In genomic region chr4:94472056-94472826, GRCh38 we compare ENCODE assay signal across 1 cellular context.
TF ChIP-seq lines count a peak whose summit lies in the region.

No MANE protein-coding gene starts in this region.

TF ChIP-seq in K562, 482 proteins besides CTCF, POLR2A, EP300 and RAD21 (continued from another document):
- TF ChIP-seq RREB1 (CRISPR knock-in tag; IDR thresholded peaks at IDR 0.05) (no peak), ZNF165 (CRISPR knock-in tag; IDR thresholded peaks at IDR 0.05; ENCODE audit: borderline replicate concordance) (no peak)
- TF ChIP-seq, protein P1, sequence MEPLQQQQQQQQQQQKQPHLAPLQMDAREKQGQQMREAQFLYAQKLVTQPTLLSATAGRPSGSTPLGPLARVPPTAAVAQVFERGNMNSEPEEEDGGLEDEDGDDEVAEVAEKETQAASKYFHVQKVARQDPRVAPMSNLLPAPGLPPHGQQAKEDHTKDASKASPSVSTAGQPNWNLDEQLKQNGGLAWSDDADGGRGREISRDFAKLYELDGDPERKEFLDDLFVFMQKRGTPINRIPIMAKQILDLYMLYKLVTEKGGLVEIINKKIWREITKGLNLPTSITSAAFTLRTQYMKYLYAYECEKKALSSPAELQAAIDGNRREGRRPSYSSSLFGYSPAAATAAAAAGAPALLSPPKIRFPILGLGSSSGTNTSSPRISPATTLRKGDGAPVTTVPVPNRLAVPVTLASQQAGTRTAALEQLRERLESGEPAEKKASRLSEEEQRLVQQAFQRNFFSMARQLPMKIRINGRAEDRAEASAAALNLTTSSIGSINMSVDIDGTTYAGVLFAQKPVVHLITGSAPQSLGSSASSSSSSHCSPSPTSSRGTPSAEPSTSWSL (CRISPR knock-in tag; IDR thresholded peaks at IDR 0.05; ENCODE audit: borderline replicate concordance), result no peak
